ENCODE assay signal across 29 cellular contexts in genomic region chrX:87697409-87697808, GRCh38.
"Had no signal": no experiment of that assay in that cellular context is flagged by ENCODE, and none has a peak within 500 bp of the region (broad histone marks: within the 10 kb centered on the region; RNA-seq: fewer than 3 reads in every experiment).

No MANE protein-coding gene starts in this region.

- H3K27me3 ChIP-seq: body of pancreas, colonic mucosa, esophagus squamous epithelium, gastroesophageal sphincter had no signal

- H3K9me3 ChIP-seq: body of pancreas, colonic mucosa, esophagus squamous epithelium, gastroesophageal sphincter, heart right ventricle had no signal

- H3K9me3 Mint-ChIP-seq: activated B cell treated with CpG ODN at 0.5 μM for 24 hours; activated CD8-positive, alpha-beta T cell treated with anti-CD3 and anti-CD28 coated beads for 36 hours; activated T-cell treated with anti-CD3 and anti-CD28 coated beads, Interleukin-2, amount 50 U/mL, for 4 hours; activated T-helper 17 cell treated with anti-CD3 and anti-CD28 coated beads, Interleukin-2, amount 50 U/mL, for 72 hours; T-helper 2 cell treated with Interferon-gamma antibody and Interleukin-4, amounts not matched to agents 5 μg/mL and 100 μg/mL, for 36 hours had no signal

- H3K36me3 Mint-ChIP-seq: activated naive CD8-positive, alpha-beta T cell had no signal

- DNase-seq: activated B cell treated with CpG ODN at 0.5 μM for 24 hours; activated CD4-positive, alpha-beta T cell treated with anti-CD3 and anti-CD28 coated beads for 48 hours; activated CD4-positive, alpha-beta T cell treated with anti-CD3 and anti-CD28 coated beads, Interleukin-2, amount 50 U/mL, for 1 hour; activated CD4-positive, alpha-beta T cell treated with anti-CD3 and anti-CD28 coated beads, Interleukin-2, amount 50 U/mL, for 48 hours; activated CD8-positive, alpha-beta memory T cell treated with anti-CD3 and anti-CD28 coated beads for 24 hours; activated CD8-positive, alpha-beta T cell treated with anti-CD3 and anti-CD28 coated beads for 36 hours; activated effector memory CD4-positive, alpha-beta T cell treated with Interleukin-2 at 50 U/mL for 16 hours; activated gamma-delta T cell treated with Interleukin-2 at 50 U/mL for 16 hours; activated naive CD4-positive, alpha-beta T cell treated with anti-CD3 and anti-CD28 coated beads, Interleukin-2, amount 50 U/mL, for 16 hours; activated naive CD4-positive, alpha-beta T cell treated with Interleukin-2 at 50 U/mL for 16 hours; activated T-cell treated with anti-CD3 and anti-CD28 coated beads, Interleukin-2, amount 50 U/mL, for 4 hours; amniotic stem cell; anterior cingulate cortex; body of pancreas; caudate nucleus; colonic mucosa; effector CD8-positive, alpha-beta T cell; esophagus squamous epithelium; foreskin melanocyte; heart right ventricle; T-helper 17 cell; T1000; WERI-Rb-1 had no signal

- ATAC-seq: activated CD4-positive, CD25-positive, alpha-beta regulatory T cell treated with anti-CD3 and anti-CD28 coated beads, Interleukin-2, amount 50 U/mL, for 24 hours; activated CD8-positive, alpha-beta T cell treated with anti-CD3 and anti-CD28 coated beads for 36 hours; activated T-cell treated with anti-CD3 and anti-CD28 coated beads, Interleukin-2, amount 50 U/mL, for 4 hours; activated T-helper 17 cell treated with anti-CD3 and anti-CD28 coated beads, Interleukin-2, amount 50 U/mL, for 72 hours; body of pancreas; gastroesophageal sphincter; heart right ventricle; T-helper 17 cell had no signal

- H3K4me1 Mint-ChIP-seq: activated B cell treated with CpG ODN at 0.5 μM for 24 hours; activated T-helper 17 cell treated with anti-CD3 and anti-CD28 coated beads, Interleukin-2, amount 50 U/mL, for 72 hours; T-helper 17 cell had no signal

- H3K4me3 Mint-ChIP-seq: activated B cell treated with CpG ODN at 0.5 μM for 24 hours; activated CD8-positive, alpha-beta T cell treated with anti-CD3 and anti-CD28 coated beads for 36 hours; activated naive CD8-positive, alpha-beta T cell; activated T-cell treated with anti-CD3 and anti-CD28 coated beads, Interleukin-2, amount 50 U/mL, for 4 hours; activated T-helper 17 cell treated with anti-CD3 and anti-CD28 coated beads, Interleukin-2, amount 50 U/mL, for 72 hours; T-helper 17 cell; T-helper 2 cell treated with Interferon-gamma antibody and Interleukin-4, amounts not matched to agents 5 μg/mL and 100 μg/mL, for 36 hours had no signal

- H3K36me3 ChIP-seq: colonic mucosa, esophagus squamous epithelium, gastroesophageal sphincter, heart right ventricle, WERI-Rb-1 had no signal

- H3K27me3 Mint-ChIP-seq: activated B cell treated with CpG ODN at 0.5 μM for 24 hours; activated CD8-positive, alpha-beta T cell treated with anti-CD3 and anti-CD28 coated beads for 36 hours; activated naive CD8-positive, alpha-beta T cell; activated T-helper 17 cell treated with anti-CD3 and anti-CD28 coated beads, Interleukin-2, amount 50 U/mL, for 72 hours; T-helper 17 cell had no signal

- H3K27ac ChIP-seq: body of pancreas, colonic mucosa, epithelial cell of prostate, esophagus squamous epithelium, gastroesophageal sphincter, heart right ventricle, WERI-Rb-1 had no signal

- H3K4me1 ChIP-seq: body of pancreas, colonic mucosa, esophagus squamous epithelium, gastroesophageal sphincter, heart right ventricle had no signal

- H3K4me3 ChIP-seq: body of pancreas, colonic mucosa, esophagus squamous epithelium, gastroesophageal sphincter, heart right ventricle had no signal

- H3K27ac Mint-ChIP-seq: activated B cell treated with CpG ODN at 0.5 μM for 24 hours; activated CD8-positive, alpha-beta T cell treated with anti-CD3 and anti-CD28 coated beads for 36 hours; activated naive CD8-positive, alpha-beta T cell; activated T-helper 17 cell treated with anti-CD3 and anti-CD28 coated beads, Interleukin-2, amount 50 U/mL, for 72 hours; T-helper 17 cell; T-helper 2 cell treated with Interferon-gamma antibody and Interleukin-4, amounts not matched to agents 5 μg/mL and 100 μg/mL, for 36 hours had no signal
